8 cellular contexts compared by ENCODE assay signal in the genomic region with DNA sequence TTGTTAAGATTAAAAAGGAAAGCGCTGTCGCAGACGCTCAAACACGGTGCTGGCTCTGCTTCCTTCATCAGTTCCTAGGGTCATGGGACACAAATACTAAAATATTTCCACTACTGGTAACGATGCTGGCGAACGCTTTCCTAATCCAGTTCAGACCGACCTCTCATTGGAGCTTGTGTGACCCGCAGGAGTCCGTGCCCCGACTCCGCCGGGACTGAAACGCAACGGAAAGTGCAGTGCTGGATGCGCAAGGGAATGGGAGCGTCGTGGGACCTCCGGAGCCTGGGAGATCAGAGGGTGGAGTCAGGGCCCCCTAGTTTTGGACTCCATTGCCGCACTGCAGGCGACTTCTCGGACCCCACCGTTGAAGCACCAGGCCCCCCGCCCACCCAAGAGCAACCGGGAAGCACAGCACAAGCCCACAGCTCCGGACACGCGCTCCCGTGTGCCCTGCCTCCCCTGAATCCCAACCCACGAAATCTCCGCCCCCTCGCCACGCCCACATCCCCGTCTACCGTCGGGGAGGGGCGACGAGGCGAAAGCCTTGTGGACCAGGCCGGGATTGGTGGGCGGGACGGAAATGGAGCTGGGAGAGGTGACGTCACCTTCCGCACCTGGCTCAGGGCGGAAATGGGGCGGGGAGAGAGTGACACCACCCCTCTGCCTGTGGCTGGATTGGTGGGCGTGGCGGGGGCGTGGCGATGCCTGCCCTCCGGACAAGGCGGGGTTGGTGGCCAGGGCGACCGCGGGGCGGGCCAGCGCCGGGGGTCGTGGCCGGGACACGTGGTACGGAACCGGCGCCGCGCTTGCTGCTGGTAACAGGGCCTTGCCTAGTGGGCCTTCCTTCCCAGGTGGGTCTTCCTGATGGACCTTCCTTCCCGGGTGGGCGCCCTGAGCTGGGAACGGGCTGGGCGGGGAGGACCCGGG. TPM values are rescaled to one million over a fixed set of nuclear protein-coding genes. Genes with fewer than 3 reads are reported as not detected.
DNase-seq lines count a peak whose midpoint lies in the region; TF ChIP-seq lines count a peak whose summit lies in the region.

Gene CNDP2, plus strand, starts transcription at position 783 of the 927 bp plus-strand sequence. CDS start 3,611 bp downstream, outside the sequence.

- TF ChIP-seq CTCF in H9 (conservative IDR thresholded peaks at IDR 0.05) = no peak
- no peak for TF ChIP-seq CTCF in fibroblast of pulmonary artery (IDR thresholded peaks at IDR 0.05; ENCODE audit: low read length, missing control alignments)
- no peak for TF ChIP-seq CTCF in nephron (IDR thresholded peaks at IDR 0.05; ENCODE audit: unreplicated experiment in 3 of 3)

- H3K56ac ChIP-seq in H9 (ENCODE audit: insufficient read length, low read depth, low read length) = no peak within 1 kb of the TSS

- no CpG with 5 or more reads among the region's 71 CpGs for WGBS in H9 (ENCODE audit: extremely low coverage, insufficient read length, low lambda C conversion rate)

- H3K79me1 ChIP-seq in H9 (ENCODE audit: insufficient read depth, low read depth, low read length, poor library complexity, severe bottlenecking) = peaks cover 4% of the 10 kb centered on the region

- peak within 1 kb of the TSS; percentile 77 for H3K14ac ChIP-seq in H9 (ENCODE audit: insufficient read depth, low read length)

- no peak within 1 kb of the TSS for H2BK12ac ChIP-seq in H9 (ENCODE audit: insufficient read length, low read depth, low read length)

- H3K27me3 Mint-ChIP-seq in H9 (ENCODE audit: low read depth) (0 out of 2 replicates have a peak, but pooled peaks cover 1% of the 10 kb centered on the region), nephron (ENCODE audit: low read depth) (no peaks in the 10 kb centered on the region)
- H3K27me3 Mint-ChIP-seq in stimulated activated naive CD8-positive, alpha-beta T cell treated with anti-CD3 and anti-CD28 coated beads, Interleukin-15, Interleukin-2, amounts not matched to agents 100 ng/mL and 50 ng/mL, for 24 hours = no peaks in the 10 kb centered on the region

- peak within 1 kb of the TSS; percentile 93 for H3K4me3 ChIP-seq in MG63
- peak within 1 kb of the TSS; percentile 84 for H3K4me3 ChIP-seq in fibroblast of pulmonary artery (replicated peaks; ENCODE audit: low read depth, low read length)

- H3K27ac ChIP-seq in H9 (ENCODE audit: insufficient read length, low read depth, low read length) = no peak within 1 kb of the TSS

- H2AFZ ChIP-seq in H9 (ENCODE audit: low read length) = no peak within 1 kb of the TSS

- no peak within 1 kb of the TSS for H4K8ac ChIP-seq in H9 (replicated peaks; ENCODE audit: insufficient read length, low read depth, low read length)

- no peak within 1 kb of the TSS for H3K23ac ChIP-seq in H9 (ENCODE audit: insufficient read length, low read depth, low read length)

- H3K27me3 ChIP-seq in H9 (ENCODE audit: insufficient read depth, low read length) (no peaks in the 10 kb centered on the region), MG63 (no peaks in the 10 kb centered on the region; the same call in 1 of the 2 replicates)

- H3K4me1 Mint-ChIP-seq in H9 = peaks cover 23 to 26% of the 10 kb centered on the region in 2 experiments
- peaks cover 29% of the 10 kb centered on the region for H3K4me1 Mint-ChIP-seq in nephron
- peaks cover 53% of the 10 kb centered on the region for H3K4me1 Mint-ChIP-seq in stimulated activated naive CD8-positive, alpha-beta T cell treated with anti-CD3 and anti-CD28 coated beads, Interleukin-15, Interleukin-2, amounts not matched to agents 100 ng/mL and 50 ng/mL, for 24 hours (ENCODE audit: low read depth)

- H4K20me1 ChIP-seq in H9 (ENCODE audit: control insufficient read depth, insufficient read depth, insufficient read length) = no peaks in the 10 kb centered on the region

- H4K91ac ChIP-seq in H9 (ENCODE audit: insufficient read length, low read depth, low read length) = no peak within 1 kb of the TSS

- peak within 1 kb of the TSS; percentile 65 for H3K9ac ChIP-seq in H9 (ENCODE audit: extremely low read depth, insufficient read length, low read length)

- H3K36me3 Mint-ChIP-seq in H9 (ENCODE audit: insufficient read depth in 1 of 3, low read depth in 3 of 3) = peaks cover 14 to 23% (median 21%) of the 10 kb centered on the region in 3 experiments
- peaks cover 14% of the 10 kb centered on the region for H3K36me3 Mint-ChIP-seq in nephron (ENCODE audit: low read depth)
- H3K36me3 Mint-ChIP-seq in stimulated activated naive CD8-positive, alpha-beta T cell treated with anti-CD3 and anti-CD28 coated beads, Interleukin-15, Interleukin-2, amounts not matched to agents 100 ng/mL and 50 ng/mL, for 24 hours (ENCODE audit: low read depth) = peaks cover 17% of the 10 kb centered on the region

- peak within 1 kb of the TSS; percentile 91 for H3K4me2 ChIP-seq in H9 (ENCODE audit: insufficient read depth, insufficient read length, low read length)

- no peak within 1 kb of the TSS for H2AK5ac ChIP-seq in H9 (ENCODE audit: insufficient read length, low read length)

- peaks cover 7% of the 10 kb centered on the region for H3K23me2 ChIP-seq in H9 (ENCODE audit: insufficient read length, low read depth, low read length, poor library complexity, severe bottlenecking)

- H3K9me3 Mint-ChIP-seq in H9 = peaks cover 2 to 4% of the 10 kb centered on the region in 2 experiments; a peak in 3 of 5 replicates
- H3K9me3 Mint-ChIP-seq in nephron = peaks cover 2% of the 10 kb centered on the region
- no peaks in the 10 kb centered on the region for H3K9me3 Mint-ChIP-seq in stimulated activated naive CD8-positive, alpha-beta T cell treated with anti-CD3 and anti-CD28 coated beads, Interleukin-15, Interleukin-2, amounts not matched to agents 100 ng/mL and 50 ng/mL, for 24 hours

- DNase-seq in ELR (ENCODE audit: low read depth) (peak; percentile 99), H9 (peak; percentile 99), MG63 (peak; percentile 96), SHP77 treated with DMSO at 0.1 percent for 48 hours (lab: John Stamatoyannopoulos, UW) (peak; percentile 91), fibroblast of pulmonary artery (ENCODE audit: low read depth) (peak; percentile 99)
- DNase-seq in activated effector memory CD4-positive, alpha-beta T cell treated with anti-CD3 and anti-CD28 coated beads, Interleukin-2, amount 50 U/mL, for 16 hours = peak; percentile 100

- peak within 1 kb of the TSS; percentile 96 to 99 (median 98) for H3K27ac Mint-ChIP-seq in H9
- H3K27ac Mint-ChIP-seq in nephron = peak within 1 kb of the TSS; percentile 70 to 93 (median 88)
- H3K27ac Mint-ChIP-seq in stimulated activated naive CD8-positive, alpha-beta T cell treated with anti-CD3 and anti-CD28 coated beads, Interleukin-15, Interleukin-2, amounts not matched to agents 100 ng/mL and 50 ng/mL, for 24 hours = peak within 1 kb of the TSS; percentile 99

- no peak within 1 kb of the TSS for H2BK120ac ChIP-seq in H9 (ENCODE audit: low read depth, low read length, poor library complexity, severe bottlenecking)

- H3K79me2 ChIP-seq in H9 (ENCODE audit: insufficient read depth, low read length) = peaks cover 9% of the 10 kb centered on the region; the same call in 1 of the 2 replicates

- H2BK20ac ChIP-seq in H9 (ENCODE audit: low read depth, low read length, poor library complexity, severe bottlenecking) = no peak within 1 kb of the TSS

- H3K4me1 ChIP-seq in H9 (ENCODE audit: insufficient read depth, low read length) = peaks cover 3% of the 10 kb centered on the region; the same call in 1 of the 2 replicates

- no peak within 1 kb of the TSS for H3K4ac ChIP-seq in H9 (ENCODE audit: low read depth, low read length)

- H3K9me3 ChIP-seq in H9 (ENCODE audit: control insufficient read depth, low read depth, low read length) = no peaks in the 10 kb centered on the region
- no peaks in the 10 kb centered on the region for H3K9me3 ChIP-seq in MG63

- H3K4me3 Mint-ChIP-seq in H9 (peak within 1 kb of the TSS; percentile 92 to 94), nephron (peak within 1 kb of the TSS; percentile 90 to 95 (median 91))
- H3K4me3 Mint-ChIP-seq in stimulated activated naive CD8-positive, alpha-beta T cell treated with anti-CD3 and anti-CD28 coated beads, Interleukin-15, Interleukin-2, amounts not matched to agents 100 ng/mL and 50 ng/mL, for 24 hours = peak within 1 kb of the TSS; percentile 99

- H4K5ac ChIP-seq in H9 (ENCODE audit: insufficient read length, low read depth, low read length) = no peak within 1 kb of the TSS

- peaks cover 14% of the 10 kb centered on the region for H3K36me3 ChIP-seq in MG63

- H3K18ac ChIP-seq in H9 (ENCODE audit: insufficient read length, low read depth, low read length) = peak within 1 kb of the TSS; percentile 76

- H2BK15ac ChIP-seq in H9 (ENCODE audit: low read depth, low read length) = no peak within 1 kb of the TSS

- no peak within 1 kb of the TSS for H2BK5ac ChIP-seq in H9 (ENCODE audit: insufficient read length, low read length)

- H3T11ph ChIP-seq in H9 (ENCODE audit: low read length) = no peak within 1 kb of the TSS

RNA-seq across cellular contexts. Expression of gene CNDP2, which starts in this region (rescaled TPM):
- 212 and 214 TPM in 2 replicates for total RNA-seq in H9 (2021)
- 26.7 and 38.8 TPM in 2 replicates for total RNA-seq in MG63 (2014; rRNA removed; shearing (Covaris generic); ENCODE audit: low replicate concordance)
